Comparison of ENCODE assay signal across 10 cellular contexts in the genomic region with DNA sequence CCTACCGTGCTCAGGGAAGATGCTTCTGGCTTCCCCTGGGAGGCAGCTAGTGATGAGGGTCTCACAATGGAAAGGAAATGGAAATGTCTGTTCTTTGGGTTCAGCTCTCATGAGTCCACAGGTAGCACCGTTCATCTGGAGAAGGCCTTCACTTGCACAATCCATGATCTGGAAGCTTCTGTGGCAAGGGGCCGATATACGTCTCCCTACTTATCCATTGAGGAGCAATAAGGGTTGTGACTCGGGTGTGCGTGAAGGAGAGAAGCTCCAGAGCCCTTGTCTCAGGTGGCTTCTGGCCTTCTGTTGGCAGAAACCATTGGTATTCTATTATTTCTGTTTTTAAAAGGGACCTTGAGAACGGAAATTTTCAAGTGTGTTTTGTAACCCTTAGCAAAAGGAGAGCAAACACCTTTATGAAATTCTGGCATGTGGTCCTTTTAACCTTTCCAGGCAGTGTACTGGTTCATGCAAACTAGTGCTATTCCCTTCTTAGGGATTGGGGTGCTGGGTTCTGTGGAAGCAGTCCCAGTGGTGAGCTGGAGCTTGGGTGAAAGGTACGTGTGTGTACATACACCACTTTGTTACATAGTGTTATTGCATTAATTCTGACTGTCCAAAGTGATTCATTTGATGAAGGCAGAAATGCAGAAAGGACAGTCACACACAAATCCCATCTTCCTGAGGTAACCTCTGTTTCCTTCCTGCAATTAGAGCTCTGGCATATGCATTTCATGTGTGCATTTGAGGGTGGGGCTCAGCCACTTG. TPM values are rescaled to one million over a fixed set of nuclear protein-coding genes. Genes with fewer than 3 reads are reported as not detected.
DNase-seq lines count a peak whose midpoint lies in the region; ATAC-seq lines count a peak whose summit lies in the region.
"Had no signal": no experiment of that assay in that cellular context is flagged by ENCODE, and none has a peak within 500 bp of the region (broad histone marks: within the 10 kb centered on the region; RNA-seq: fewer than 3 reads in every experiment).

No MANE protein-coding gene starts in this region.

- no peak for DNase-seq in activated CD8-positive, alpha-beta memory T cell treated with anti-CD3 and anti-CD28 coated beads, Interleukin-2, amount 10 ng/mL, durations not matched to agents 7 days and 5 days
- DNase-seq in activated CD8-positive, alpha-beta memory T cell treated with anti-CD3 and anti-CD28 coated beads, Interleukin-2, amount 50 U/mL, for 4 hours, result no peak
- no peak for DNase-seq in activated T-helper 1 cell treated with anti-CD3 and anti-CD28 coated beads, Interleukin-12 subunit alpha, Interleukin-12 subunit beta, Interleukin-2, Interleukin-4 antibody, amounts not matched to agents 30 ng/mL and 10 ng/mL and 1 ng/mL, durations not matched to agents 14 hours and 24 hours and 36 hours (ENCODE audit: low spot score)
- DNase-seq in left lobe of liver (ENCODE audit: low spot score) (no peak), H4 (ENCODE audit: low spot score) (no peak), SW480 (ENCODE audit: low spot score) (no peak)
- DNase-seq: KG1 had no signal

- H3K27me3 Mint-ChIP-seq in activated CD8-positive, alpha-beta memory T cell treated with anti-CD3 and anti-CD28 coated beads, Interleukin-2, amount 10 ng/mL, durations not matched to agents 7 days and 5 days, result no peaks in the 10 kb centered on the region
- H3K27me3 Mint-ChIP-seq in activated T-helper 1 cell treated with anti-CD3 and anti-CD28 coated beads, Interleukin-12 subunit alpha, Interleukin-12 subunit beta, Interleukin-2, Interleukin-4 antibody, amounts not matched to agents 30 ng/mL and 10 ng/mL and 1 ng/mL, durations not matched to agents 14 hours and 24 hours and 36 hours (ENCODE audit: insufficient read depth), result no peaks in the 10 kb centered on the region

- peak overlapping the region; percentile 72 for H3K4me3 Mint-ChIP-seq in activated CD8-positive, alpha-beta memory T cell treated with anti-CD3 and anti-CD28 coated beads, Interleukin-2, amount 10 ng/mL, durations not matched to agents 7 days and 5 days
- H3K4me3 Mint-ChIP-seq in activated T-helper 1 cell treated with anti-CD3 and anti-CD28 coated beads, Interleukin-12 subunit alpha, Interleukin-12 subunit beta, Interleukin-2, Interleukin-4 antibody, amounts not matched to agents 30 ng/mL and 10 ng/mL and 1 ng/mL, durations not matched to agents 14 hours and 24 hours and 36 hours, result peak overlapping the region; percentile 82
- H3K4me3 Mint-ChIP-seq: mesothelial cell of epicardium had no signal

- ATAC-seq in activated CD8-positive, alpha-beta memory T cell treated with anti-CD3 and anti-CD28 coated beads, Interleukin-2, amount 10 ng/mL, durations not matched to agents 7 days and 5 days, result no peak
- ATAC-seq in left lobe of liver, result peak; percentile 40
- ATAC-seq in HG03439 (IDR thresholded peaks at IDR 0.05; ENCODE audit: unreplicated experiment), result no peak

- CTCF ChIA-PET in activated CD8-positive, alpha-beta memory T cell treated with anti-CD3 and anti-CD28 coated beads, Interleukin-2, amount 10 ng/mL, durations not matched to agents 7 days and 5 days (lab: Charles Lee), result interaction anchor here (0.9 to 15.1 kb wide), 7 partner anchors 8 to 128 kb away, joined by 3 to 215 read pairs (median 5); no protein-coding TSS in a partner anchor

- peaks cover 41% of the 10 kb centered on the region for H3K36me3 Mint-ChIP-seq in activated CD8-positive, alpha-beta memory T cell treated with anti-CD3 and anti-CD28 coated beads, Interleukin-2, amount 10 ng/mL, durations not matched to agents 7 days and 5 days
- peaks cover 39% of the 10 kb centered on the region for H3K36me3 Mint-ChIP-seq in activated T-helper 1 cell treated with anti-CD3 and anti-CD28 coated beads, Interleukin-12 subunit alpha, Interleukin-12 subunit beta, Interleukin-2, Interleukin-4 antibody, amounts not matched to agents 30 ng/mL and 10 ng/mL and 1 ng/mL, durations not matched to agents 14 hours and 24 hours and 36 hours (ENCODE audit: low read depth)
- H3K36me3 Mint-ChIP-seq: mesothelial cell of epicardium had no signal

- H3K27ac Mint-ChIP-seq in activated CD8-positive, alpha-beta memory T cell treated with anti-CD3 and anti-CD28 coated beads, Interleukin-2, amount 10 ng/mL, durations not matched to agents 7 days and 5 days, result peak overlapping the region; percentile 100
- H3K27ac Mint-ChIP-seq in activated T-helper 1 cell treated with anti-CD3 and anti-CD28 coated beads, Interleukin-12 subunit alpha, Interleukin-12 subunit beta, Interleukin-2, Interleukin-4 antibody, amounts not matched to agents 30 ng/mL and 10 ng/mL and 1 ng/mL, durations not matched to agents 14 hours and 24 hours and 36 hours, result peak overlapping the region; percentile 99
- H3K27ac Mint-ChIP-seq: mesothelial cell of epicardium had no signal

- H3K9me3 Mint-ChIP-seq in activated CD8-positive, alpha-beta memory T cell treated with anti-CD3 and anti-CD28 coated beads, Interleukin-2, amount 10 ng/mL, durations not matched to agents 7 days and 5 days (ENCODE audit: low read depth), result no peaks in the 10 kb centered on the region
- peaks cover 6% of the 10 kb centered on the region for H3K9me3 Mint-ChIP-seq in activated T-helper 1 cell treated with anti-CD3 and anti-CD28 coated beads, Interleukin-12 subunit alpha, Interleukin-12 subunit beta, Interleukin-2, Interleukin-4 antibody, amounts not matched to agents 30 ng/mL and 10 ng/mL and 1 ng/mL, durations not matched to agents 14 hours and 24 hours and 36 hours
- H3K9me3 Mint-ChIP-seq: mesothelial cell of epicardium had no signal

- intact Hi-C loops in activated T-helper 1 cell treated with anti-CD3 and anti-CD28 coated beads, Interleukin-12 subunit alpha, Interleukin-12 subunit beta, Interleukin-2, Interleukin-4 antibody, amounts not matched to agents 30 ng/mL and 10 ng/mL and 1 ng/mL, durations not matched to agents 14 hours and 24 hours and 36 hours (cut with micrococcal nuclease), result no loop called here

- peak overlapping the region; percentile 81 for H3K27ac ChIP-seq in temporal lobe (ENCODE audit: low read depth, low read length)

- H3K4me1 Mint-ChIP-seq in activated CD8-positive, alpha-beta memory T cell treated with anti-CD3 and anti-CD28 coated beads, Interleukin-2, amount 10 ng/mL, durations not matched to agents 7 days and 5 days, result peaks cover 97% of the 10 kb centered on the region
- peaks cover 95% of the 10 kb centered on the region for H3K4me1 Mint-ChIP-seq in activated T-helper 1 cell treated with anti-CD3 and anti-CD28 coated beads, Interleukin-12 subunit alpha, Interleukin-12 subunit beta, Interleukin-2, Interleukin-4 antibody, amounts not matched to agents 30 ng/mL and 10 ng/mL and 1 ng/mL, durations not matched to agents 14 hours and 24 hours and 36 hours (ENCODE audit: low read depth)

RNA-seq across cellular contexts. Expression of a gene that starts 32.5 kb away (rescaled TPM):
- total RNA-seq in activated CD8-positive, alpha-beta memory T cell treated with anti-CD3 and anti-CD28 coated beads, Interleukin-2, amount 10 ng/mL, durations not matched to agents 7 days and 5 days, result 100 to 1,000 TPM; 163 to 206 TPM
- total RNA-seq in activated T-helper 1 cell treated with anti-CD3 and anti-CD28 coated beads, Interleukin-12 subunit alpha, Interleukin-12 subunit beta, Interleukin-2, Interleukin-4 antibody, amounts not matched to agents 30 ng/mL and 10 ng/mL and 1 ng/mL, durations not matched to agents 14 hours and 24 hours and 36 hours, result 129 and 137 TPM in 2 replicates
- total RNA-seq in left lobe of liver, result 91.9 TPM
- total RNA-seq in temporal lobe, result 27.8 TPM
- total RNA-seq in H4 (2014; rRNA removed; shearing (Covaris generic)), result 12.0 and 20.8 TPM in 2 replicates
